In genomic region chr4:38706301-38706700, GRCh38 we compare ENCODE assay signal across 37 cellular contexts.
"Had no signal": no experiment of that assay in that cellular context is flagged by ENCODE, and none has a peak within 500 bp of the region (broad histone marks: within the 10 kb centered on the region; RNA-seq: fewer than 3 reads in every experiment).

No MANE protein-coding gene starts in this region.

- H3K4me3 Mint-ChIP-seq: activated naive CD4-positive, alpha-beta T cell treated with anti-CD3 and anti-CD28 coated beads, Interleukin-2, amount 50 U/mL, for 24 hours; activated naive CD8-positive, alpha-beta T cell; activated naive CD8-positive, alpha-beta T cell treated with anti-CD3 and anti-CD28 coated beads for 36 hours; activated naive CD8-positive, alpha-beta T cell treated with anti-CD3 and anti-CD28 coated beads, Interleukin-2, amount 10 ng/mL, durations not matched to agents 7 days and 5 days; activated naive CD8-positive, alpha-beta T cell treated with anti-CD3 and anti-CD28 coated beads, Interleukin-2, amount 50 U/mL, for 24 hours; activated T-cell treated with anti-CD3 and anti-CD28 coated beads, Interleukin-2, amount 50 U/mL, for 24 hours; activated T-cell treated with anti-CD3 and anti-CD28 coated beads, Interleukin-2, amount 50 U/mL, for 4 hours; activated T-cell treated with anti-CD3 and anti-CD28 coated beads, Interleukin-2, amount 50 U/mL, for 72 hours; activated T-helper 1 cell treated with anti-CD3 and anti-CD28 coated beads, Interleukin-12 subunit alpha, Interleukin-12 subunit beta, Interleukin-2, Interleukin-4 antibody, amounts not matched to agents 30 ng/mL and 10 ng/mL and 1 ng/mL, durations not matched to agents 14 hours and 24 hours and 36 hours; activated T-helper 17 cell treated with anti-CD3 and anti-CD28 coated beads, Interleukin-2, amount 50 U/mL, for 72 hours; brain; central memory CD8-positive, alpha-beta T cell had no signal

- ATAC-seq: activated naive CD4-positive, alpha-beta T cell treated with anti-CD3 and anti-CD28 coated beads, Interleukin-2, amount 50 U/mL, for 72 hours; activated naive CD8-positive, alpha-beta T cell treated with anti-CD3 and anti-CD28 coated beads, Interleukin-2, amount 50 U/mL, for 24 hours; activated T-cell treated with anti-CD3 and anti-CD28 coated beads, Interleukin-2, amount 50 U/mL, for 4 hours; activated T-cell treated with anti-CD3 and anti-CD28 coated beads, Interleukin-2, amount 50 U/mL, for 72 hours; activated T-helper 17 cell treated with anti-CD3 and anti-CD28 coated beads, Interleukin-2, amount 50 U/mL, for 72 hours; body of pancreas had no signal

- DNase-seq: activated effector memory CD4-positive, alpha-beta T cell treated with anti-CD3 and anti-CD28 coated beads, Interleukin-2, amount 50 U/mL, for 16 hours; activated effector memory CD4-positive, alpha-beta T cell treated with Interleukin-2 at 50 U/mL for 16 hours; activated gamma-delta T cell; activated gamma-delta T cell treated with Interleukin-2 at 50 U/mL for 16 hours; activated naive CD4-positive, alpha-beta T cell; activated naive CD4-positive, alpha-beta T cell treated with anti-CD3 and anti-CD28 coated beads, Interleukin-2, amount 50 U/mL, for 16 hours; activated naive CD4-positive, alpha-beta T cell treated with Interleukin-2 at 50 U/mL for 16 hours; activated naive CD8-positive, alpha-beta T cell treated with anti-CD3 and anti-CD28 coated beads for 36 hours; activated naive CD8-positive, alpha-beta T cell treated with anti-CD3 and anti-CD28 coated beads, Interleukin-2, amount 10 ng/mL, durations not matched to agents 7 days and 5 days; activated naive CD8-positive, alpha-beta T cell treated with anti-CD3 and anti-CD28 coated beads, Interleukin-2, amount 50 U/mL, for 24 hours; activated T-cell treated with anti-CD3 and anti-CD28 coated beads for 4 hours; activated T-cell treated with anti-CD3 and anti-CD28 coated beads, Interleukin-2, amount 50 U/mL, for 1 hour; activated T-cell treated with anti-CD3 and anti-CD28 coated beads, Interleukin-2, amount 50 U/mL, for 24 hours; activated T-cell treated with anti-CD3 and anti-CD28 coated beads, Interleukin-2, amount 50 U/mL, for 4 hours; activated T-cell treated with anti-CD3 and anti-CD28 coated beads, Interleukin-2, amount 50 U/mL, for 48 hours; activated T-cell treated with anti-CD3 and anti-CD28 coated beads, Interleukin-2, amount 50 U/mL, for 72 hours; adrenal gland; amniotic stem cell; amygdala; anterior cingulate cortex; aorta; body of pancreas; brain microvascular endothelial cell; caudate nucleus; central memory CD4-positive, alpha-beta T cell; cerebellar nuclear complex had no signal

- H3K36me3 ChIP-seq: adrenal gland, ascending aorta, brain microvascular endothelial cell, breast epithelium, cardiac muscle cell had no signal

- H3K27me3 ChIP-seq: adrenal gland, ascending aorta, body of pancreas, brain microvascular endothelial cell, breast epithelium, cardiac muscle cell had no signal

- H3K9me3 Mint-ChIP-seq: activated naive CD4-positive, alpha-beta T cell treated with anti-CD3 and anti-CD28 coated beads, Interleukin-2, amount 50 U/mL, for 24 hours; activated naive CD4-positive, alpha-beta T cell treated with anti-CD3 and anti-CD28 coated beads, Interleukin-2, amount 50 U/mL, for 72 hours; activated naive CD8-positive, alpha-beta T cell treated with anti-CD3 and anti-CD28 coated beads for 36 hours; activated naive CD8-positive, alpha-beta T cell treated with anti-CD3 and anti-CD28 coated beads, Interleukin-2, amount 10 ng/mL, durations not matched to agents 7 days and 5 days; activated naive CD8-positive, alpha-beta T cell treated with anti-CD3 and anti-CD28 coated beads, Interleukin-2, amount 50 U/mL, for 24 hours; activated T-cell treated with anti-CD3 and anti-CD28 coated beads, Interleukin-2, amount 50 U/mL, for 24 hours; activated T-cell treated with anti-CD3 and anti-CD28 coated beads, Interleukin-2, amount 50 U/mL, for 4 hours; activated T-cell treated with anti-CD3 and anti-CD28 coated beads, Interleukin-2, amount 50 U/mL, for 72 hours; activated T-helper 1 cell treated with anti-CD3 and anti-CD28 coated beads, Interleukin-12 subunit alpha, Interleukin-12 subunit beta, Interleukin-2, Interleukin-4 antibody, amounts not matched to agents 30 ng/mL and 10 ng/mL and 1 ng/mL, durations not matched to agents 14 hours and 24 hours and 36 hours; activated T-helper 17 cell treated with anti-CD3 and anti-CD28 coated beads, Interleukin-2, amount 50 U/mL, for 72 hours; activated T-helper 2 cell treated with anti-CD3 and anti-CD28 coated beads, Interferon-gamma antibody, Interleukin-2, Interleukin-4, amounts not matched to agents 10 μg/mL and 5 μg/mL and 100 μg/mL, durations not matched to agents 14 hours and 24 hours and 36 hours; central memory CD8-positive, alpha-beta T cell had no signal

- H3K27ac ChIP-seq: adrenal gland, ascending aorta, body of pancreas, brain microvascular endothelial cell, breast epithelium, cardiac muscle cell had no signal

- H3K9me3 ChIP-seq: adrenal gland, ascending aorta, body of pancreas, breast epithelium had no signal

- H3K36me3 Mint-ChIP-seq: activated naive CD4-positive, alpha-beta T cell treated with anti-CD3 and anti-CD28 coated beads, Interleukin-2, amount 50 U/mL, for 24 hours; activated naive CD4-positive, alpha-beta T cell treated with anti-CD3 and anti-CD28 coated beads, Interleukin-2, amount 50 U/mL, for 72 hours; activated naive CD8-positive, alpha-beta T cell treated with anti-CD3 and anti-CD28 coated beads for 36 hours; activated naive CD8-positive, alpha-beta T cell treated with anti-CD3 and anti-CD28 coated beads, Interleukin-2, amount 10 ng/mL, durations not matched to agents 7 days and 5 days; brain had no signal

- H3K27ac Mint-ChIP-seq: activated naive CD4-positive, alpha-beta T cell treated with anti-CD3 and anti-CD28 coated beads, Interleukin-2, amount 50 U/mL, for 24 hours; activated naive CD4-positive, alpha-beta T cell treated with anti-CD3 and anti-CD28 coated beads, Interleukin-2, amount 50 U/mL, for 72 hours; activated naive CD8-positive, alpha-beta T cell; activated naive CD8-positive, alpha-beta T cell treated with anti-CD3 and anti-CD28 coated beads for 36 hours; activated naive CD8-positive, alpha-beta T cell treated with anti-CD3 and anti-CD28 coated beads, Interleukin-2, amount 10 ng/mL, durations not matched to agents 7 days and 5 days; activated naive CD8-positive, alpha-beta T cell treated with anti-CD3 and anti-CD28 coated beads, Interleukin-2, amount 50 U/mL, for 24 hours; activated T-cell treated with anti-CD3 and anti-CD28 coated beads, Interleukin-2, amount 50 U/mL, for 24 hours; activated T-cell treated with anti-CD3 and anti-CD28 coated beads, Interleukin-2, amount 50 U/mL, for 72 hours; activated T-helper 1 cell treated with anti-CD3 and anti-CD28 coated beads, Interleukin-12 subunit alpha, Interleukin-12 subunit beta, Interleukin-2, Interleukin-4 antibody, amounts not matched to agents 30 ng/mL and 10 ng/mL and 1 ng/mL, durations not matched to agents 14 hours and 24 hours and 36 hours; activated T-helper 17 cell treated with anti-CD3 and anti-CD28 coated beads, Interleukin-2, amount 50 U/mL, for 72 hours; activated T-helper 2 cell treated with anti-CD3 and anti-CD28 coated beads, Interferon-gamma antibody, Interleukin-2, Interleukin-4, amounts not matched to agents 10 μg/mL and 5 μg/mL and 100 μg/mL, durations not matched to agents 14 hours and 24 hours and 36 hours; brain had no signal

- H3K27me3 Mint-ChIP-seq: activated naive CD4-positive, alpha-beta T cell treated with anti-CD3 and anti-CD28 coated beads, Interleukin-2, amount 50 U/mL, for 24 hours; activated naive CD8-positive, alpha-beta T cell treated with anti-CD3 and anti-CD28 coated beads for 36 hours; activated naive CD8-positive, alpha-beta T cell treated with anti-CD3 and anti-CD28 coated beads, Interleukin-2, amount 50 U/mL, for 24 hours; activated T-cell treated with anti-CD3 and anti-CD28 coated beads, Interleukin-2, amount 50 U/mL, for 24 hours; activated T-helper 17 cell treated with anti-CD3 and anti-CD28 coated beads, Interleukin-2, amount 50 U/mL, for 72 hours; brain; central memory CD8-positive, alpha-beta T cell had no signal

- H3K4me1 Mint-ChIP-seq: brain had no signal

- H3K4me1 ChIP-seq: adrenal gland, ascending aorta, breast epithelium had no signal

- H3K4me3 ChIP-seq: adrenal gland, ascending aorta, body of pancreas, breast epithelium, cardiac muscle cell had no signal
